11 cellular contexts compared by ENCODE assay signal in genomic region chr7:45032421-45032820, GRCh38. TPM values are rescaled to one million over a fixed set of nuclear protein-coding genes. Genes with fewer than 3 reads are reported as not detected.
DNase-seq lines count a peak whose midpoint lies in the region; TF ChIP-seq lines count a peak whose summit lies in the region.
"Had no signal": no experiment of that assay in that cellular context is flagged by ENCODE, and none has a peak within 500 bp of the region (broad histone marks: within the 10 kb centered on the region; RNA-seq: fewer than 3 reads in every experiment).

No MANE protein-coding gene starts in this region.

- no peak overlapping the region for H2AFZ ChIP-seq in H9 (ENCODE audit: low read length)
- no peak overlapping the region for H2AFZ ChIP-seq in mesenchymal stem cell (ENCODE audit: low read depth, low read length)
- no peak overlapping the region for H2AFZ ChIP-seq in neural progenitor cell (replicated peaks)
- H2AFZ ChIP-seq: PC-9 had no signal

- H3F3A ChIP-seq in neural progenitor cell (ENCODE audit: low read depth) = peaks cover 16% of the 10 kb centered on the region

- no peak overlapping the region for H3K23ac ChIP-seq in H9 (ENCODE audit: insufficient read length, low read depth, low read length)
- no peak overlapping the region for H3K23ac ChIP-seq in mesenchymal stem cell (ENCODE audit: low read length in 2 of 2)

- CTCF ChIA-PET in CD4-positive, alpha-beta memory T cell (lab: Charles Lee; ENCODE audit: partially characterized antibody) = interaction anchor here (0.7 to 7.9 kb wide), 7 partner anchors 14 to 68 kb away, joined by 3 to 88 read pairs (median 4); no protein-coding TSS in a partner anchor

- POLR2A ChIA-PET in CD4-positive, alpha-beta memory T cell (lab: Charles Lee; ENCODE audit: partially characterized antibody) = interaction anchor here (1.1 to 19.7 kb wide), 5 partner anchors 10 to 54 kb away, joined by 3 to 551 read pairs (median 4); partner anchors contain the start of genes CCM2 and MYO1G

- H4K8ac ChIP-seq in H9 (replicated peaks; ENCODE audit: insufficient read length, low read depth, low read length) = no peak overlapping the region
- no peak overlapping the region for H4K8ac ChIP-seq in mesenchymal stem cell (ENCODE audit: low read length)

- H3K4ac ChIP-seq in H9 (ENCODE audit: low read depth, low read length) = no peak overlapping the region
- H3K4ac ChIP-seq in mesenchymal stem cell (ENCODE audit: low read depth in 1 of 2, low read length in 2 of 2) = no peak overlapping the region

- no peak overlapping the region for H4K91ac ChIP-seq in H9 (ENCODE audit: insufficient read length, low read depth, low read length)
- no peak overlapping the region for H4K91ac ChIP-seq in mesenchymal stem cell (ENCODE audit: low read length)

- H3K36me3 Mint-ChIP-seq in CD4-positive, alpha-beta memory T cell = peaks cover 39 to 65% of the 10 kb centered on the region in 2 donors
- H3K36me3 Mint-ChIP-seq in H9 (ENCODE audit: insufficient read depth in 1 of 3, low read depth in 3 of 3) (peaks cover 0 to 11% (median 6%) of the 10 kb centered on the region in 3 experiments; a peak in 6 of 7 replicates), neural progenitor cell (peaks cover 3% of the 10 kb centered on the region)
- peaks cover 31% of the 10 kb centered on the region for H3K36me3 Mint-ChIP-seq in activated T-helper 1 cell treated with anti-CD3 and anti-CD28 coated beads, Interleukin-12 subunit alpha, Interleukin-12 subunit beta, Interleukin-2, Interleukin-4 antibody, amounts not matched to agents 30 ng/mL and 10 ng/mL and 1 ng/mL, durations not matched to agents 14 hours and 24 hours and 36 hours (ENCODE audit: low read depth)

- H3K9ac ChIP-seq in H9 (ENCODE audit: extremely low read depth, insufficient read length, low read length) (no peak overlapping the region), mesenchymal stem cell (ENCODE audit: low read length) (no peak overlapping the region), neural progenitor cell (no peak overlapping the region)

- no peak overlapping the region for H2BK20ac ChIP-seq in H9 (ENCODE audit: low read depth, low read length, poor library complexity, severe bottlenecking)

- H2BK15ac ChIP-seq in H9 (ENCODE audit: low read depth, low read length) (no peak overlapping the region), mesenchymal stem cell (ENCODE audit: low read depth, poor library complexity, severe bottlenecking) (no peak overlapping the region)

- H3K79me1 ChIP-seq in H9 (ENCODE audit: insufficient read depth, low read depth, low read length, poor library complexity, severe bottlenecking) (no peaks in the 10 kb centered on the region), mesenchymal stem cell (replicated peaks; ENCODE audit: low read length, poor library complexity, severe bottlenecking) (peaks cover 41% of the 10 kb centered on the region)

- H3K27me3 Mint-ChIP-seq in CD4-positive, alpha-beta memory T cell = no peaks in the 10 kb centered on the region
- H3K27me3 Mint-ChIP-seq in H9 (ENCODE audit: low read depth) (no peaks in the 10 kb centered on the region), neural progenitor cell (ENCODE audit: insufficient read depth, low read depth) (no peaks in the 10 kb centered on the region)
- no peaks in the 10 kb centered on the region for H3K27me3 Mint-ChIP-seq in activated T-helper 1 cell treated with anti-CD3 and anti-CD28 coated beads, Interleukin-12 subunit alpha, Interleukin-12 subunit beta, Interleukin-2, Interleukin-4 antibody, amounts not matched to agents 30 ng/mL and 10 ng/mL and 1 ng/mL, durations not matched to agents 14 hours and 24 hours and 36 hours (ENCODE audit: insufficient read depth)

- no peaks in the 10 kb centered on the region for H4K20me1 ChIP-seq in H9 (ENCODE audit: control insufficient read depth, insufficient read depth, insufficient read length)
- H4K20me1 ChIP-seq in neural progenitor cell (ENCODE audit: low read depth) = peaks cover 18% of the 10 kb centered on the region

- H3K27ac Mint-ChIP-seq in CD4-positive, alpha-beta memory T cell = peak overlapping the region; percentile 63 to 90 (median 83)
- H3K27ac Mint-ChIP-seq in H9 = peak overlapping the region in 2 of 3 experiments; percentile 21 to 36; a peak in 2 of 7 replicates
- H3K27ac Mint-ChIP-seq in activated T-helper 1 cell treated with anti-CD3 and anti-CD28 coated beads, Interleukin-12 subunit alpha, Interleukin-12 subunit beta, Interleukin-2, Interleukin-4 antibody, amounts not matched to agents 30 ng/mL and 10 ng/mL and 1 ng/mL, durations not matched to agents 14 hours and 24 hours and 36 hours = peak overlapping the region; percentile 59
- H3K27ac Mint-ChIP-seq in neural progenitor cell = no peak overlapping the region

- no peak for TF ChIP-seq CTCF in H9 (conservative IDR thresholded peaks at IDR 0.05)
- no peak for TF ChIP-seq CTCF in neural progenitor cell (IDR thresholded peaks at IDR 0.05)

- no peak overlapping the region for H3K56ac ChIP-seq in H9 (ENCODE audit: insufficient read length, low read depth, low read length)

- H3K18ac ChIP-seq in H9 (ENCODE audit: insufficient read length, low read depth, low read length) (no peak overlapping the region), mesenchymal stem cell (ENCODE audit: low read depth in 1 of 2, low read length in 2 of 2) (no peak overlapping the region)

- H3K14ac ChIP-seq in H9 (ENCODE audit: insufficient read depth, low read length) = no peak overlapping the region
- H3K14ac ChIP-seq in mesenchymal stem cell (ENCODE audit: low read length in 2 of 2) = no peak overlapping the region

- peak overlapping the region; percentile 22 for H3K27ac ChIP-seq in CD4-positive, alpha-beta memory T cell (ENCODE audit: low read depth, low read length)
- H3K27ac ChIP-seq in H9 (ENCODE audit: insufficient read length, low read depth, low read length) (no peak overlapping the region), mesenchymal stem cell (ENCODE audit: low read length, poor library complexity, severe bottlenecking) (peak overlapping the region; percentile 0), neural progenitor cell (no peak overlapping the region)
- H3K27ac ChIP-seq: PC-9, vagina had no signal

- H2BK5ac ChIP-seq in H9 (ENCODE audit: insufficient read length, low read length) = no peak overlapping the region
- H2BK5ac ChIP-seq in mesenchymal stem cell (ENCODE audit: low read depth, low read length, poor library complexity, severe bottlenecking) = no peak overlapping the region

- H3K23me2 ChIP-seq in H9 (ENCODE audit: insufficient read length, low read depth, low read length, poor library complexity, severe bottlenecking) = no peaks in the 10 kb centered on the region

- H3K27me3 ChIP-seq in CD4-positive, alpha-beta memory T cell (ENCODE audit: insufficient read depth, low read length) = no peaks in the 10 kb centered on the region
- H3K27me3 ChIP-seq in H9 (ENCODE audit: insufficient read depth, low read length) = no peaks in the 10 kb centered on the region
- no peaks in the 10 kb centered on the region for H3K27me3 ChIP-seq in mesenchymal stem cell (ENCODE audit: control insufficient read depth in 1 of 2, insufficient read depth in 1 of 2, low read length in 2 of 2)
- no peaks in the 10 kb centered on the region for H3K27me3 ChIP-seq in neural progenitor cell
- H3K27me3 ChIP-seq: vagina had no signal

- peaks cover 89% of the 10 kb centered on the region for H3K4me1 ChIP-seq in CD4-positive, alpha-beta memory T cell (ENCODE audit: insufficient read depth, low read length)
- H3K4me1 ChIP-seq in H9 (ENCODE audit: insufficient read depth, low read length) (no peaks in the 10 kb centered on the region), mesenchymal stem cell (ENCODE audit: control insufficient read depth, insufficient read depth, low read depth, low read length) (peaks cover 21% of the 10 kb centered on the region), neural progenitor cell (peaks cover 45% of the 10 kb centered on the region)

- H2BK120ac ChIP-seq in H9 (ENCODE audit: low read depth, low read length, poor library complexity, severe bottlenecking) = no peak overlapping the region
- H2BK120ac ChIP-seq in mesenchymal stem cell (ENCODE audit: low read depth, low read length) = no peak overlapping the region

- peak overlapping the region in 1 of 2 donors; percentile 6 for H3K4me3 ChIP-seq in CD4-positive, alpha-beta memory T cell (ENCODE audit: low read length in 2 of 2)
- H3K4me3 ChIP-seq in mesenchymal stem cell (ENCODE audit: insufficient read depth in 1 of 2, low read depth in 1 of 2, low read length in 2 of 2) (no peak overlapping the region), neural progenitor cell (no peak overlapping the region)
- H3K4me3 ChIP-seq: PC-9, vagina had no signal

- peaks cover 3% of the 10 kb centered on the region for H3K36me3 ChIP-seq in CD4-positive, alpha-beta memory T cell (ENCODE audit: insufficient read depth, low read length)
- peaks cover 16 to 25% of the 10 kb centered on the region in 2 experiments for H3K36me3 ChIP-seq in mesenchymal stem cell (ENCODE audit: control insufficient read depth in 1 of 2, insufficient read depth in 2 of 2, low read depth in 1 of 2, low read length in 2 of 2)
- H3K36me3 ChIP-seq in neural progenitor cell = no peaks in the 10 kb centered on the region
- H3K36me3 ChIP-seq: vagina had no signal

- H3K4me2 ChIP-seq in H9 (ENCODE audit: insufficient read depth, insufficient read length, low read length) (no peak overlapping the region), mesenchymal stem cell (ENCODE audit: low read length, poor library complexity, severe bottlenecking) (peak overlapping the region; percentile 14), neural progenitor cell (no peak overlapping the region)
- H3K4me2 ChIP-seq: PC-9 had no signal

- WGBS in H9 (ENCODE audit: extremely low coverage, insufficient read length, low lambda C conversion rate) = no CpG with 5 or more reads among the region's 4 CpGs
- WGBS in mesenchymal stem cell = 88% methylated on average over 4 of the region's 4 CpGs

- H2AK5ac ChIP-seq in H9 (ENCODE audit: insufficient read length, low read length) (no peak overlapping the region), mesenchymal stem cell (ENCODE audit: low read length, severe bottlenecking) (no peak overlapping the region)

- H3K9me3 ChIP-seq in CD4-positive, alpha-beta memory T cell (ENCODE audit: control insufficient read depth in 1 of 2, low read length in 2 of 2) = no peaks in the 10 kb centered on the region
- H3K9me3 ChIP-seq in H9 (ENCODE audit: control insufficient read depth, low read depth, low read length) (no peaks in the 10 kb centered on the region), mesenchymal stem cell (ENCODE audit: control insufficient read depth, low read length) (no peaks in the 10 kb centered on the region), neural progenitor cell (ENCODE audit: low read depth) (no peaks in the 10 kb centered on the region)
- H3K9me3 ChIP-seq: vagina had no signal

- no peak for DNase-seq in CD4-positive, alpha-beta memory T cell
- DNase-seq in H9 (no peak), mesenchymal stem cell (no peak), neural progenitor cell (ENCODE audit: low spot score) (no peak), NCI-H748 treated with DMSO at 0.1 percent for 48 hours (lab: John Stamatoyannopoulos, UW) (no peak)
- no peak for DNase-seq in activated T-helper 1 cell treated with anti-CD3 and anti-CD28 coated beads, Interleukin-12 subunit alpha, Interleukin-12 subunit beta, Interleukin-2, Interleukin-4 antibody, amounts not matched to agents 30 ng/mL and 10 ng/mL and 1 ng/mL, durations not matched to agents 14 hours and 24 hours and 36 hours (ENCODE audit: low spot score)
- DNase-seq in activated CD4-positive, CD25-positive, alpha-beta regulatory T cell treated with anti-CD3 and anti-CD28 coated beads, Interleukin-2, amount 50 U/mL, for 72 hours = no peak
- DNase-seq: Kasumi-1, NCI-H187 treated with DMSO at 0.1 percent for 48 hours, PC-9 had no signal

- H3K4me3 Mint-ChIP-seq in CD4-positive, alpha-beta memory T cell = peak overlapping the region; percentile 65 to 86 (median 70)
- H3K4me3 Mint-ChIP-seq in H9 = no peak overlapping the region
- H3K4me3 Mint-ChIP-seq in activated T-helper 1 cell treated with anti-CD3 and anti-CD28 coated beads, Interleukin-12 subunit alpha, Interleukin-12 subunit beta, Interleukin-2, Interleukin-4 antibody, amounts not matched to agents 30 ng/mL and 10 ng/mL and 1 ng/mL, durations not matched to agents 14 hours and 24 hours and 36 hours = peak overlapping the region; percentile 15
- H3K4me3 Mint-ChIP-seq in neural progenitor cell = no peak overlapping the region

- H3K9me3 Mint-ChIP-seq in CD4-positive, alpha-beta memory T cell = no peaks in the 10 kb centered on the region
- no peaks in the 10 kb centered on the region for H3K9me3 Mint-ChIP-seq in H9
- no peaks in the 10 kb centered on the region for H3K9me3 Mint-ChIP-seq in activated T-helper 1 cell treated with anti-CD3 and anti-CD28 coated beads, Interleukin-12 subunit alpha, Interleukin-12 subunit beta, Interleukin-2, Interleukin-4 antibody, amounts not matched to agents 30 ng/mL and 10 ng/mL and 1 ng/mL, durations not matched to agents 14 hours and 24 hours and 36 hours
- H3K9me3 Mint-ChIP-seq in neural progenitor cell = no peaks in the 10 kb centered on the region

- H3T11ph ChIP-seq in H9 (ENCODE audit: low read length) = no peak overlapping the region

- no peak overlapping the region for H2BK12ac ChIP-seq in H9 (ENCODE audit: insufficient read length, low read depth, low read length)
- H2BK12ac ChIP-seq in mesenchymal stem cell (ENCODE audit: low read length in 2 of 2) = no peak overlapping the region

- intact Hi-C loops in CD4-positive, alpha-beta memory T cell (cut with micrococcal nuclease) = no loop called here
- intact Hi-C loops in activated T-helper 1 cell treated with anti-CD3 and anti-CD28 coated beads, Interleukin-12 subunit alpha, Interleukin-12 subunit beta, Interleukin-2, Interleukin-4 antibody, amounts not matched to agents 30 ng/mL and 10 ng/mL and 1 ng/mL, durations not matched to agents 14 hours and 24 hours and 36 hours (cut with micrococcal nuclease) = no loop called here

- H4K5ac ChIP-seq in H9 (ENCODE audit: insufficient read length, low read depth, low read length) = no peak overlapping the region

- H3K4me1 Mint-ChIP-seq in CD4-positive, alpha-beta memory T cell = peaks cover 48 to 85% (median 62%) of the 10 kb centered on the region in 4 donors
- H3K4me1 Mint-ChIP-seq in H9 (peaks cover 38 to 40% of the 10 kb centered on the region in 2 experiments), neural progenitor cell (peaks cover 14% of the 10 kb centered on the region)
- peaks cover 75% of the 10 kb centered on the region for H3K4me1 Mint-ChIP-seq in activated T-helper 1 cell treated with anti-CD3 and anti-CD28 coated beads, Interleukin-12 subunit alpha, Interleukin-12 subunit beta, Interleukin-2, Interleukin-4 antibody, amounts not matched to agents 30 ng/mL and 10 ng/mL and 1 ng/mL, durations not matched to agents 14 hours and 24 hours and 36 hours (ENCODE audit: low read depth)

- H3K79me2 ChIP-seq in H9 (ENCODE audit: insufficient read depth, low read length) (no peaks in the 10 kb centered on the region), neural progenitor cell (ENCODE audit: low read depth) (peaks cover 92% of the 10 kb centered on the region)

RNA-seq across cellular contexts. Expression of gene CCM2, which starts 32.4 kb away (rescaled TPM):
- 100 to 1,000 TPM; 192 to 200 TPM for total RNA-seq in CD4-positive, alpha-beta memory T cell
- 10 to 100 TPM; 82.1 to 91.9 TPM for polyA plus RNA-seq in CD4-positive, alpha-beta memory T cell
- total RNA-seq in H9 (2021) (30.4 and 30.5 TPM in 2 replicates), neural progenitor cell (ENCODE audit: low replicate concordance) (21.8 and 37.5 TPM in 2 replicates)
- 59.2 and 65.5 TPM in 2 replicates for total RNA-seq in activated T-helper 1 cell treated with anti-CD3 and anti-CD28 coated beads, Interleukin-12 subunit alpha, Interleukin-12 subunit beta, Interleukin-2, Interleukin-4 antibody, amounts not matched to agents 30 ng/mL and 10 ng/mL and 1 ng/mL, durations not matched to agents 14 hours and 24 hours and 36 hours
- polyA plus RNA-seq in mesenchymal stem cell (2013, experiment 1 of 2) = 39.8 TPM
- polyA plus RNA-seq in mesenchymal stem cell (2013, experiment 2 of 2) = 39.9 TPM

RNA-seq across cellular contexts. Expression of gene MYO1G, which starts 53.6 kb away (rescaled TPM):
- 10 to 100 TPM; 92.9 to 94.2 TPM for total RNA-seq in CD4-positive, alpha-beta memory T cell
- polyA plus RNA-seq in CD4-positive, alpha-beta memory T cell = 100 to 1,000 TPM; 143 to 168 TPM
- total RNA-seq in H9 (2021) = 0.55 and 0.57 TPM in 2 replicates
- 252 and 258 TPM in 2 replicates for total RNA-seq in activated T-helper 1 cell treated with anti-CD3 and anti-CD28 coated beads, Interleukin-12 subunit alpha, Interleukin-12 subunit beta, Interleukin-2, Interleukin-4 antibody, amounts not matched to agents 30 ng/mL and 10 ng/mL and 1 ng/mL, durations not matched to agents 14 hours and 24 hours and 36 hours
- not detected for polyA plus RNA-seq in mesenchymal stem cell (2013, experiment 1 of 2)
- not detected for polyA plus RNA-seq in mesenchymal stem cell (2013, experiment 2 of 2)
- 0.03 TPM in 1 of 2 replicates, not detected in the other for total RNA-seq in neural progenitor cell (ENCODE audit: low replicate concordance)

RNA-seq across cellular contexts. Expression of gene NACAD, which starts 56.3 kb away (rescaled TPM):
- total RNA-seq in CD4-positive, alpha-beta memory T cell = not detected
- not detected for polyA plus RNA-seq in CD4-positive, alpha-beta memory T cell
- total RNA-seq in H9 (2021) = 6.4 and 8.0 TPM in 2 replicates
- 0.05 TPM in 1 of 2 replicates, not detected in the other for total RNA-seq in activated T-helper 1 cell treated with anti-CD3 and anti-CD28 coated beads, Interleukin-12 subunit alpha, Interleukin-12 subunit beta, Interleukin-2, Interleukin-4 antibody, amounts not matched to agents 30 ng/mL and 10 ng/mL and 1 ng/mL, durations not matched to agents 14 hours and 24 hours and 36 hours
- polyA plus RNA-seq in mesenchymal stem cell (2013, experiment 1 of 2) = 5.6 TPM
- polyA plus RNA-seq in mesenchymal stem cell (2013, experiment 2 of 2) = 5.5 TPM
- total RNA-seq in neural progenitor cell (ENCODE audit: low replicate concordance) = 0.39 and 1.5 TPM in 2 replicates

Comparison
In these comparisons a context has a peak if more than half of its experiments do, and no peak if none do; other contexts are left out.
1. H3K27ac ChIP-seq: peak in CD4-positive, alpha-beta memory T cell (single experiment) and mesenchymal stem cell (single experiment); none in H9 (single experiment) and neural progenitor cell (single experiment).
2. H3K4me3 Mint-ChIP-seq: peak in CD4-positive, alpha-beta memory T cell (8 of 8) and activated T-helper 1 cell treated with anti-CD3 and anti-CD28 coated beads, Interleukin-12 subunit alpha, Interleukin-12 subunit beta, Interleukin-2, Interleukin-4 antibody, amounts not matched to agents 30 ng/mL and 10 ng/mL and 1 ng/mL, durations not matched to agents 14 hours and 24 hours and 36 hours (single experiment); none in H9 (0 of 2) and neural progenitor cell (single experiment).
3. RNA of gene MYO1G, which starts 53.6 kb away (total RNA-seq): 252 to 258 TPM in activated T-helper 1 cell treated with anti-CD3 and anti-CD28 coated beads, Interleukin-12 subunit alpha, Interleukin-12 subunit beta, Interleukin-2, Interleukin-4 antibody, amounts not matched to agents 30 ng/mL and 10 ng/mL and 1 ng/mL, durations not matched to agents 14 hours and 24 hours and 36 hours and 92.9 to 94.2 TPM in CD4-positive, alpha-beta memory T cell; 0.55 to 0.57 TPM in H9 and 0.03 TPM in neural progenitor cell; every median in the first group is over 10 times any median in the second.